In genomic region chr19:39310558-39311311, GRCh38 we compare ENCODE assay signal across 19 cellular contexts. TPM values are rescaled to one million over a fixed set of nuclear protein-coding genes. Genes with fewer than 3 reads are reported as not detected.
DNase-seq lines count a peak whose midpoint lies in the region; ATAC-seq, FAIRE-seq and TF ChIP-seq lines count a peak whose summit lies in the region.
"Had no signal": no experiment of that assay in that cellular context is flagged by ENCODE, and none has a peak within 500 bp of the region (broad histone marks: within the 10 kb centered on the region; RNA-seq: fewer than 3 reads in every experiment).

No MANE protein-coding gene starts in this region.

- POLR2A ChIA-PET in HepG2 (lab: Yijun Ruan, JAX): no interaction called here

- no peak for DNase-seq in HepG2 (ENCODE audit: low spot score)
- DNase-seq in right lobe of liver: no peak
- peak; percentile 15 for DNase-seq in astrocyte (ENCODE audit: low read depth)
- DNase-seq in iPS-NIHi7 (ENCODE audit: extremely low spot score): peak; percentile 76
- no peak for DNase-seq in DMS153 treated with DMSO at 0.1 percent for 48 hours (lab: John Stamatoyannopoulos, UW; ENCODE audit: unreplicated experiment)
- no peak for DNase-seq in stimulated activated CD4-positive, alpha-beta T cell treated with anti-CD3 and anti-CD28 coated beads, Interleukin-15, amount 100 ng/mL, for 24 hours
- DNase-seq: activated naive CD8-positive, alpha-beta T cell treated with anti-CD3 and anti-CD28 coated beads, Interleukin-2, amount 50 U/mL, for 24 hours; effector CD8-positive, alpha-beta T cell; heart left ventricle; lower lobe of right lung; NCI-H1105 treated with DMSO at 0.1 percent for 48 hours; NCI-H446; T1000 had no signal

- BruUV-seq in HepG2 (replicated peaks; lab: Mats Ljungman, UMichigan): no TSS peak

- H3K79me2 ChIP-seq in HepG2 (ENCODE audit: insufficient read depth, low read length) (no peaks in the 10 kb centered on the region), astrocyte (ENCODE audit: insufficient read depth, low read length) (no peaks in the 10 kb centered on the region)
- H3K79me2 ChIP-seq: parathyroid adenoma had no signal

- intact Hi-C loops in HepG2 (cut with micrococcal nuclease; ENCODE audit: unreplicated experiment): no loop called here
- intact Hi-C loops in right lobe of liver (cut with DNase I): loop anchor here in 1 of 2 donors (10.0 kb wide), 1 partner anchor 106 kb away; the partner anchor contains the start of gene SYCN

- H3K36me3 ChIP-seq in HepG2 (replicated peaks in 1 of 2; ENCODE audit: control insufficient read depth in 1 of 2, insufficient read depth in 2 of 2, low read length in 2 of 2) (no peaks in the 10 kb centered on the region), right lobe of liver (no peaks in the 10 kb centered on the region), astrocyte (ENCODE audit: insufficient read depth, low read length) (no peaks in the 10 kb centered on the region)
- H3K36me3 ChIP-seq: lower lobe of right lung, vagina had no signal

- TF ChIP-seq POLR2A in HepG2 (IDR thresholded peaks at IDR 0.05; ENCODE audit: insufficient read depth in 1 of 2, low read depth in 2 of 2, low read length in 2 of 2) (no peak), right lobe of liver (IDR thresholded peaks at IDR 0.05) (no peak)

- in situ Hi-C loops in HepG2 (cut with HindIII; ENCODE audit: extremely low pct_ligation_motif_present, low pct_unique_long_range_greater_than_20kb): no loop called here

- ATAC-seq in HepG2 (no peak), right lobe of liver (no peak), esophagus mucosa (no peak), HG02759 (IDR thresholded peaks at IDR 0.05; ENCODE audit: unreplicated experiment) (no peak)
- ATAC-seq: activated naive CD8-positive, alpha-beta T cell treated with anti-CD3 and anti-CD28 coated beads, Interleukin-2, amount 50 U/mL, for 24 hours; heart left ventricle; lower lobe of right lung had no signal

- TF ChIP-seq EP300 in HepG2 (IDR thresholded peaks at IDR 0.05; ENCODE audit: low read depth in 2 of 2, low read length in 2 of 2): no peak
- no peak for TF ChIP-seq EP300 in HepG2 (CRISPR knock-in tag; IDR thresholded peaks at IDR 0.05; ENCODE audit: borderline replicate concordance)

- H4K20me1 ChIP-seq in HepG2 (ENCODE audit: insufficient read depth, low read length) (no peaks in the 10 kb centered on the region), astrocyte (ENCODE audit: insufficient read depth, low read length) (no peaks in the 10 kb centered on the region)

- no peak overlapping the region for H3K27ac ChIP-seq in HepG2 (ENCODE audit: extremely low read length, insufficient read depth, low read length)
- H3K27ac ChIP-seq in right lobe of liver: no peak overlapping the region
- H3K27ac ChIP-seq in astrocyte (ENCODE audit: low read depth, low read length): no peak overlapping the region
- H3K27ac ChIP-seq: heart left ventricle, lower lobe of right lung, parathyroid adenoma, vagina had no signal

- H3K9ac ChIP-seq in HepG2 (ENCODE audit: insufficient read depth, low read depth, low read length) (no peak overlapping the region), astrocyte (ENCODE audit: low read length) (no peak overlapping the region)
- H3K9ac ChIP-seq: parathyroid adenoma had no signal

- peaks cover 14% of the 10 kb centered on the region for H3K36me3 Mint-ChIP-seq in astrocyte (ENCODE audit: low read depth, unreplicated experiment)

- no peak overlapping the region for H3K4me2 ChIP-seq in HepG2 (ENCODE audit: low read depth, low read length)
- H3K4me2 ChIP-seq in astrocyte (ENCODE audit: low read length): no peak overlapping the region

- no peak for FAIRE-seq in HepG2 (lab: Jason Lieb, UNC)
- no peak for FAIRE-seq in astrocyte (lab: Jason Lieb, UNC)
- FAIRE-seq: G401.6 had no signal

- CTCF ChIA-PET in HepG2 (lab: Yijun Ruan, JAX; ENCODE audit: low intra/inter-chr PET ratio, low total read pairs): no interaction called here

- H3K27me3 ChIP-seq in HepG2 (ENCODE audit: control insufficient read depth in 1 of 2, insufficient read depth in 2 of 2, low read length in 2 of 2) (peaks cover 0 to 4% of the 10 kb centered on the region in 2 experiments; a peak in 2 of 5 replicates), right lobe of liver (peaks cover 4 to 12% of the 10 kb centered on the region in 2 donors), astrocyte (ENCODE audit: insufficient read depth, low read length) (peaks cover 30% of the 10 kb centered on the region)

- H3K9me3 ChIP-seq in HepG2 (ENCODE audit: low read length) (no peaks in the 10 kb centered on the region), right lobe of liver (no peaks in the 10 kb centered on the region), astrocyte (ENCODE audit: insufficient read depth, low read depth, low read length) (no peaks in the 10 kb centered on the region)
- H3K9me3 ChIP-seq: heart left ventricle, lower lobe of right lung, vagina had no signal

- H3K4me1 ChIP-seq in HepG2 (ENCODE audit: insufficient read depth, low read length): peaks cover 13% of the 10 kb centered on the region
- H3K4me1 ChIP-seq in right lobe of liver: peaks cover 0 to 5% (median 0%) of the 10 kb centered on the region in 4 donors
- H3K4me1 ChIP-seq in astrocyte (ENCODE audit: insufficient read depth, low read length): no peaks in the 10 kb centered on the region
- H3K4me1 ChIP-seq: lower lobe of right lung, parathyroid adenoma had no signal

- H3K4me3 Mint-ChIP-seq in astrocyte (ENCODE audit: unreplicated experiment): no peak overlapping the region
- H3K4me3 Mint-ChIP-seq: activated naive CD8-positive, alpha-beta T cell treated with anti-CD3 and anti-CD28 coated beads, Interleukin-2, amount 50 U/mL, for 24 hours had no signal

- H3K27ac Mint-ChIP-seq in astrocyte (ENCODE audit: unreplicated experiment): no peak overlapping the region
- H3K27ac Mint-ChIP-seq: activated naive CD8-positive, alpha-beta T cell treated with anti-CD3 and anti-CD28 coated beads, Interleukin-2, amount 50 U/mL, for 24 hours had no signal

- no peak for TF ChIP-seq RAD21 in HepG2 (CRISPR knock-in tag; IDR thresholded peaks at IDR 0.05)

- H3K4me1 Mint-ChIP-seq in astrocyte (ENCODE audit: low read depth, unreplicated experiment): peaks cover 12% of the 10 kb centered on the region
- H3K4me1 Mint-ChIP-seq: activated naive CD8-positive, alpha-beta T cell treated with anti-CD3 and anti-CD28 coated beads, Interleukin-2, amount 50 U/mL, for 24 hours had no signal

- H2AFZ ChIP-seq in HepG2 (ENCODE audit: low read length) (no peak overlapping the region), astrocyte (ENCODE audit: low read depth, low read length) (no peak overlapping the region)
- H2AFZ ChIP-seq: parathyroid adenoma had no signal

- 65% methylated on average over 11 of the region's 11 CpGs for WGBS in HepG2 (ENCODE audit: low lambda C conversion rate)
- WGBS in right lobe of liver (ENCODE audit: insufficient coverage, low coverage, low lambda C conversion rate, missing lambda C conversion rate): 69% methylated on average over 6 of the region's 11 CpGs

- TF ChIP-seq CTCF in HepG2 (CRISPR knock-in tag; IDR thresholded peaks at IDR 0.05) (no peak), right lobe of liver (IDR thresholded peaks at IDR 0.05) (no peak), astrocyte (IDR thresholded peaks at IDR 0.05; ENCODE audit: insufficient read depth, low read depth, low read length) (no peak)

- peaks cover 42% of the 10 kb centered on the region for H3K27me3 Mint-ChIP-seq in astrocyte (ENCODE audit: low read depth, unreplicated experiment)
- H3K27me3 Mint-ChIP-seq: activated naive CD8-positive, alpha-beta T cell treated with anti-CD3 and anti-CD28 coated beads, Interleukin-2, amount 50 U/mL, for 24 hours had no signal

- H3K4me3 ChIP-seq in HepG2 (replicated peaks in 1 of 3; ENCODE audit: insufficient read depth in 1 of 3, low read depth in 2 of 3, low read length in 3 of 3) (no peak overlapping the region), right lobe of liver (no peak overlapping the region), astrocyte (ENCODE audit: insufficient read depth, low read depth, low read length) (no peak overlapping the region)
- H3K4me3 ChIP-seq: heart left ventricle, lower lobe of right lung, vagina had no signal

- H3K9me3 Mint-ChIP-seq in astrocyte (ENCODE audit: unreplicated experiment): peaks cover 9% of the 10 kb centered on the region
- H3K9me3 Mint-ChIP-seq: activated naive CD8-positive, alpha-beta T cell treated with anti-CD3 and anti-CD28 coated beads, Interleukin-2, amount 50 U/mL, for 24 hours had no signal

RNA-seq across cellular contexts. Expression of gene LRFN1, which starts 9.9 kb away (rescaled TPM):
- total RNA-seq in HepG2 (2016; rRNA removed; fragmentation: Illumina TruSeq; extraction: Trizol) (0.04 TPM in 1 of 2 replicates, not detected in the other), right lobe of liver (under 1 TPM; 0.32 to 0.97 (median 0.61) TPM), astrocyte (1.5 and 2.0 TPM in 2 replicates), esophagus mucosa (0.08 TPM)
- total RNA-seq in HepG2 (2016; cell fraction: cytosol; rRNA removed; fragmentation: Illumina TruSeq; extraction: Trizol; ENCODE audit: low read depth): 0.09 TPM in 1 of 2 replicates, not detected in the other
- 0.06 TPM in 1 of 2 replicates, not detected in the other for total RNA-seq in HepG2 (2016; cell fraction: insoluble cytoplasmic fraction; rRNA removed; fragmentation: Illumina TruSeq; extraction: Trizol)
- 0.06 TPM in 1 of 2 replicates, not detected in the other for total RNA-seq in HepG2 (2016; cell fraction: membrane; rRNA removed; fragmentation: Illumina TruSeq; extraction: Trizol)
- total RNA-seq in HepG2 (2016; cell fraction: nucleus; rRNA removed; fragmentation: Illumina TruSeq; extraction: Trizol): 0.19 TPM in 1 of 2 replicates, not detected in the other
- polyA plus RNA-seq in HepG2 (2011; rRNA removed): 0.07 TPM in 1 of 2 replicates, not detected in the other
- 0.04 and 0.05 TPM in 2 replicates for polyA plus RNA-seq in HepG2 (2011; cell fraction: cytosol; rRNA removed)
- 0.16 and 0.17 TPM in 2 replicates for polyA plus RNA-seq in HepG2 (2011; cell fraction: nucleus; rRNA removed)
- polyA plus RNA-seq in HepG2 (2012): 0.36 and 0.39 TPM in 2 replicates
- polyA plus RNA-seq in HepG2 (2016; cell fraction: cytosol; fragmentation: Illumina TruSeq; extraction: Trizol; ENCODE audit: low read depth): 0.06 TPM in 1 of 2 replicates, not detected in the other
- polyA plus RNA-seq in HepG2 (2016; cell fraction: insoluble cytoplasmic fraction; fragmentation: Illumina TruSeq; extraction: Trizol; ENCODE audit: low read depth): 0.13 and 0.19 TPM in 2 replicates
- polyA plus RNA-seq in HepG2 (2016; cell fraction: membrane; fragmentation: Illumina TruSeq; extraction: Trizol; ENCODE audit: low read depth): 0.09 and 0.15 TPM in 2 replicates
- 0.15 and 0.52 TPM in 2 replicates for polyA plus RNA-seq in HepG2 (2016; cell fraction: nucleus; fragmentation: Illumina TruSeq; extraction: Trizol; ENCODE audit: insufficient read depth, low read depth)
- 0.10 TPM in 1 of 2 replicates, not detected in the other for polyA minus RNA-seq in HepG2 (2011; rRNA and poly(A)+ RNA removed; ENCODE audit: low replicate concordance)
- polyA minus RNA-seq in HepG2 (2011; cell fraction: cytosol; rRNA and poly(A)+ RNA removed): not detected in 2 replicates
- 0.25 TPM in 1 of 2 replicates, not detected in the other for polyA minus RNA-seq in HepG2 (2011; cell fraction: nucleus; rRNA and poly(A)+ RNA removed)

RNA-seq across cellular contexts. Expression of gene IFNL1, which starts 14.5 kb away (rescaled TPM):
- total RNA-seq in HepG2 (2016; rRNA removed; fragmentation: Illumina TruSeq; extraction: Trizol): not detected in 2 replicates
- not detected in 2 replicates for total RNA-seq in HepG2 (2016; cell fraction: cytosol; rRNA removed; fragmentation: Illumina TruSeq; extraction: Trizol; ENCODE audit: low read depth)
- not detected in 2 replicates for total RNA-seq in HepG2 (2016; cell fraction: insoluble cytoplasmic fraction; rRNA removed; fragmentation: Illumina TruSeq; extraction: Trizol)
- total RNA-seq in HepG2 (2016; cell fraction: membrane; rRNA removed; fragmentation: Illumina TruSeq; extraction: Trizol): not detected in 2 replicates
- not detected in 2 replicates for total RNA-seq in HepG2 (2016; cell fraction: nucleus; rRNA removed; fragmentation: Illumina TruSeq; extraction: Trizol)
- polyA plus RNA-seq in HepG2 (2011; rRNA removed): not detected in 2 replicates
- polyA plus RNA-seq in HepG2 (2011; cell fraction: cytosol; rRNA removed): not detected in 2 replicates
- not detected in 2 replicates for polyA plus RNA-seq in HepG2 (2011; cell fraction: nucleus; rRNA removed)
- not detected in 2 replicates for polyA plus RNA-seq in HepG2 (2012)
- not detected in 2 replicates for polyA plus RNA-seq in HepG2 (2016; cell fraction: cytosol; fragmentation: Illumina TruSeq; extraction: Trizol; ENCODE audit: low read depth)
- not detected in 2 replicates for polyA plus RNA-seq in HepG2 (2016; cell fraction: insoluble cytoplasmic fraction; fragmentation: Illumina TruSeq; extraction: Trizol; ENCODE audit: low read depth)
- not detected in 2 replicates for polyA plus RNA-seq in HepG2 (2016; cell fraction: membrane; fragmentation: Illumina TruSeq; extraction: Trizol; ENCODE audit: low read depth)
- polyA plus RNA-seq in HepG2 (2016; cell fraction: nucleus; fragmentation: Illumina TruSeq; extraction: Trizol; ENCODE audit: insufficient read depth, low read depth): not detected in 2 replicates
- not detected in 2 replicates for polyA minus RNA-seq in HepG2 (2011; rRNA and poly(A)+ RNA removed; ENCODE audit: low replicate concordance)
- polyA minus RNA-seq in HepG2 (2011; cell fraction: cytosol; rRNA and poly(A)+ RNA removed): not detected in 2 replicates
- polyA minus RNA-seq in HepG2 (2011; cell fraction: nucleus; rRNA and poly(A)+ RNA removed): not detected in 2 replicates
- total RNA-seq in right lobe of liver: not detected
- total RNA-seq in astrocyte: 0.52 and 1.3 TPM in 2 replicates
- total RNA-seq in esophagus mucosa: not detected
- total RNA-seq: heart left ventricle, lower lobe of right lung, RPMI7951, vagina had no signal
- polyA plus RNA-seq: heart left ventricle had no signal

RNA-seq across cellular contexts. Expression of gene GMFG, which starts 25.1 kb away (rescaled TPM):
- 1.1 TPM in 1 of 2 replicates, not detected in the other for total RNA-seq in HepG2 (2016; rRNA removed; fragmentation: Illumina TruSeq; extraction: Trizol)
- total RNA-seq in HepG2 (2016; cell fraction: cytosol; rRNA removed; fragmentation: Illumina TruSeq; extraction: Trizol; ENCODE audit: low read depth): 0.88 TPM in 1 of 2 replicates, not detected in the other
- total RNA-seq in HepG2 (2016; cell fraction: insoluble cytoplasmic fraction; rRNA removed; fragmentation: Illumina TruSeq; extraction: Trizol): 0.35 and 1.1 TPM in 2 replicates
- 0.46 TPM in 1 of 2 replicates, not detected in the other for total RNA-seq in HepG2 (2016; cell fraction: membrane; rRNA removed; fragmentation: Illumina TruSeq; extraction: Trizol)
- not detected in 2 replicates for total RNA-seq in HepG2 (2016; cell fraction: nucleus; rRNA removed; fragmentation: Illumina TruSeq; extraction: Trizol)
- 7.5 and 7.9 TPM in 2 replicates for polyA plus RNA-seq in HepG2 (2011; rRNA removed)
- 5.3 and 8.4 TPM in 2 replicates for polyA plus RNA-seq in HepG2 (2011; cell fraction: cytosol; rRNA removed)
- 2.2 and 3.1 TPM in 2 replicates for polyA plus RNA-seq in HepG2 (2011; cell fraction: nucleus; rRNA removed)
- polyA plus RNA-seq in HepG2 (2012): 10.9 and 18.0 TPM in 2 replicates
- polyA plus RNA-seq in HepG2 (2016; cell fraction: cytosol; fragmentation: Illumina TruSeq; extraction: Trizol; ENCODE audit: low read depth): 0.45 TPM in 1 of 2 replicates, not detected in the other
- polyA plus RNA-seq in HepG2 (2016; cell fraction: insoluble cytoplasmic fraction; fragmentation: Illumina TruSeq; extraction: Trizol; ENCODE audit: low read depth): 1.1 TPM in 1 of 2 replicates, not detected in the other
- polyA plus RNA-seq in HepG2 (2016; cell fraction: membrane; fragmentation: Illumina TruSeq; extraction: Trizol; ENCODE audit: low read depth): 0.42 TPM in 1 of 2 replicates, not detected in the other
- polyA plus RNA-seq in HepG2 (2016; cell fraction: nucleus; fragmentation: Illumina TruSeq; extraction: Trizol; ENCODE audit: insufficient read depth, low read depth): not detected in 2 replicates
- 1.5 TPM in 1 of 2 replicates, not detected in the other for polyA minus RNA-seq in HepG2 (2011; rRNA and poly(A)+ RNA removed; ENCODE audit: low replicate concordance)
- polyA minus RNA-seq in HepG2 (2011; cell fraction: cytosol; rRNA and poly(A)+ RNA removed): not detected in 2 replicates
- polyA minus RNA-seq in HepG2 (2011; cell fraction: nucleus; rRNA and poly(A)+ RNA removed): not detected in 2 replicates
- total RNA-seq in right lobe of liver: 10 to 100 TPM in 3 of 6 experiments, 1 to 10 TPM in 3; 2.8 to 23.8 (median 12.7) TPM
- total RNA-seq in astrocyte: 0.79 and 1.1 TPM in 2 replicates
- 2.3 TPM for total RNA-seq in esophagus mucosa

RNA-seq across cellular contexts. Expression of gene SAMD4B, which starts 31.5 kb away (rescaled TPM):
- total RNA-seq in HepG2 (2016; rRNA removed; fragmentation: Illumina TruSeq; extraction: Trizol): 26.0 and 29.1 TPM in 2 replicates
- total RNA-seq in HepG2 (2016; cell fraction: cytosol; rRNA removed; fragmentation: Illumina TruSeq; extraction: Trizol; ENCODE audit: low read depth): 7.2 and 7.4 TPM in 2 replicates
- total RNA-seq in HepG2 (2016; cell fraction: insoluble cytoplasmic fraction; rRNA removed; fragmentation: Illumina TruSeq; extraction: Trizol): 25.8 and 26.5 TPM in 2 replicates
- total RNA-seq in HepG2 (2016; cell fraction: membrane; rRNA removed; fragmentation: Illumina TruSeq; extraction: Trizol): 26.3 and 30.4 TPM in 2 replicates
- total RNA-seq in HepG2 (2016; cell fraction: nucleus; rRNA removed; fragmentation: Illumina TruSeq; extraction: Trizol): 21.5 and 28.0 TPM in 2 replicates
- 31.8 and 37.7 TPM in 2 replicates for polyA plus RNA-seq in HepG2 (2011; rRNA removed)
- polyA plus RNA-seq in HepG2 (2011; cell fraction: cytosol; rRNA removed): 15.3 and 21.3 TPM in 2 replicates
- polyA plus RNA-seq in HepG2 (2011; cell fraction: nucleus; rRNA removed): 70.1 and 82.6 TPM in 2 replicates
- 35.6 and 45.7 TPM in 2 replicates for polyA plus RNA-seq in HepG2 (2012)
- 7.6 and 8.0 TPM in 2 replicates for polyA plus RNA-seq in HepG2 (2016; cell fraction: cytosol; fragmentation: Illumina TruSeq; extraction: Trizol; ENCODE audit: low read depth)
- 33.5 and 49.3 TPM in 2 replicates for polyA plus RNA-seq in HepG2 (2016; cell fraction: insoluble cytoplasmic fraction; fragmentation: Illumina TruSeq; extraction: Trizol; ENCODE audit: low read depth)
- 31.4 and 33.2 TPM in 2 replicates for polyA plus RNA-seq in HepG2 (2016; cell fraction: membrane; fragmentation: Illumina TruSeq; extraction: Trizol; ENCODE audit: low read depth)
- 81.0 and 81.2 TPM in 2 replicates for polyA plus RNA-seq in HepG2 (2016; cell fraction: nucleus; fragmentation: Illumina TruSeq; extraction: Trizol; ENCODE audit: insufficient read depth, low read depth)
- 63.3 and 83.3 TPM in 2 replicates for polyA minus RNA-seq in HepG2 (2011; rRNA and poly(A)+ RNA removed; ENCODE audit: low replicate concordance)
- polyA minus RNA-seq in HepG2 (2011; cell fraction: cytosol; rRNA and poly(A)+ RNA removed): 21.3 and 24.8 TPM in 2 replicates
- 25.0 and 25.6 TPM in 2 replicates for polyA minus RNA-seq in HepG2 (2011; cell fraction: nucleus; rRNA and poly(A)+ RNA removed)
- total RNA-seq in right lobe of liver: 10 to 100 TPM; 23.0 to 45.6 (median 31.6) TPM
- 95.0 and 98.6 TPM in 2 replicates for total RNA-seq in astrocyte
- 53.3 TPM for total RNA-seq in esophagus mucosa

RNA-seq across cellular contexts. Expression of gene IFNL2, which starts 42.5 kb away (rescaled TPM):
- total RNA-seq in HepG2 (2016; rRNA removed; fragmentation: Illumina TruSeq; extraction: Trizol): not detected in 2 replicates
- not detected in 2 replicates for total RNA-seq in HepG2 (2016; cell fraction: cytosol; rRNA removed; fragmentation: Illumina TruSeq; extraction: Trizol; ENCODE audit: low read depth)
- not detected in 2 replicates for total RNA-seq in HepG2 (2016; cell fraction: insoluble cytoplasmic fraction; rRNA removed; fragmentation: Illumina TruSeq; extraction: Trizol)
- not detected in 2 replicates for total RNA-seq in HepG2 (2016; cell fraction: membrane; rRNA removed; fragmentation: Illumina TruSeq; extraction: Trizol)
- total RNA-seq in HepG2 (2016; cell fraction: nucleus; rRNA removed; fragmentation: Illumina TruSeq; extraction: Trizol): not detected in 2 replicates
- not detected in 2 replicates for polyA plus RNA-seq in HepG2 (2011; rRNA removed)
- not detected in 2 replicates for polyA plus RNA-seq in HepG2 (2011; cell fraction: cytosol; rRNA removed)
- polyA plus RNA-seq in HepG2 (2011; cell fraction: nucleus; rRNA removed): not detected in 2 replicates
- not detected in 2 replicates for polyA plus RNA-seq in HepG2 (2012)
- polyA plus RNA-seq in HepG2 (2016; cell fraction: cytosol; fragmentation: Illumina TruSeq; extraction: Trizol; ENCODE audit: low read depth): not detected in 2 replicates
- polyA plus RNA-seq in HepG2 (2016; cell fraction: insoluble cytoplasmic fraction; fragmentation: Illumina TruSeq; extraction: Trizol; ENCODE audit: low read depth): not detected in 2 replicates
- not detected in 2 replicates for polyA plus RNA-seq in HepG2 (2016; cell fraction: membrane; fragmentation: Illumina TruSeq; extraction: Trizol; ENCODE audit: low read depth)
- not detected in 2 replicates for polyA plus RNA-seq in HepG2 (2016; cell fraction: nucleus; fragmentation: Illumina TruSeq; extraction: Trizol; ENCODE audit: insufficient read depth, low read depth)
- polyA minus RNA-seq in HepG2 (2011; rRNA and poly(A)+ RNA removed; ENCODE audit: low replicate concordance): not detected in 2 replicates
- not detected in 2 replicates for polyA minus RNA-seq in HepG2 (2011; cell fraction: cytosol; rRNA and poly(A)+ RNA removed)
- not detected in 2 replicates for polyA minus RNA-seq in HepG2 (2011; cell fraction: nucleus; rRNA and poly(A)+ RNA removed)
- total RNA-seq in right lobe of liver: not detected
- not detected in 2 replicates for total RNA-seq in astrocyte
- not detected for total RNA-seq in esophagus mucosa
- total RNA-seq: heart left ventricle, lower lobe of right lung, RPMI7951, vagina had no signal
- polyA plus RNA-seq: heart left ventricle had no signal

Comparison
In these comparisons a context has a peak if more than half of its experiments do, and no peak if none do; other contexts are left out.
1. DNase-seq: peak in astrocyte (single experiment) and iPS-NIHi7 (single experiment); none in HepG2 (single experiment), right lobe of liver (0 of 3), DMS153 treated with DMSO at 0.1 percent for 48 hours (single experiment) and stimulated activated CD4-positive, alpha-beta T cell treated with anti-CD3 and anti-CD28 coated beads, Interleukin-15, amount 100 ng/mL, for 24 hours (single experiment).